Comparison of ENCODE assay signal across 17 cellular contexts in the genomic region with DNA sequence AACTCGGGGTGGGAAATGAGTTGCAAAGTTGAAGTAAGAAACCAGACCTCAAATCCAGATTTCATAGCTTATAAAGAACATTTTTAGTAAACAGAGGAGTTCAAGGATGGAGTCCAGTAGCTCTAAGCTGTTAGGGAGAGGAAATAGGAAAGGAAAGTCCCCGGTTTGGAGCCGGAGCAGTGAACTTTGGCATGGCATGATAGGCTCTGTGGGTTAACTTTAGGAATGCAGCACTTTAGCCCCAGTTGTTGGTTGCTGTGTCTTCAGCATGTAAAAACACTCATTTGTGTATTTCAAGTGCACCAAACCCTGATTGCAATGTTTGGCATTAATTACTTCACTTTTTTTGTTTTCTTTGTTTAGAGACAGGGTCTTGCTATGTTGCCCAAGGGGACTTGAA. TPM values are rescaled to one million over a fixed set of nuclear protein-coding genes. Genes with fewer than 3 reads are reported as not detected.
DNase-seq lines count a peak whose midpoint lies in the region; ATAC-seq, FAIRE-seq and TF ChIP-seq lines count a peak whose summit lies in the region.
"Had no signal": no experiment of that assay in that cellular context is flagged by ENCODE, and none has a peak within 500 bp of the region (broad histone marks: within the 10 kb centered on the region; RNA-seq: fewer than 3 reads in every experiment).

No MANE protein-coding gene starts in this region.

- H3K36me3 Mint-ChIP-seq in T-helper 17 cell (ENCODE audit: low read depth): peaks cover 7% of the 10 kb centered on the region

- peak; percentile 23 for FAIRE-seq in K562 (lab: Jason Lieb, UNC)
- FAIRE-seq: GM12878, GM19239, H1 had no signal

- intact Hi-C loops in K562 (cut with micrococcal nuclease) (no loop called here), ovary (cut with DNase I) (no loop called here)

- TF ChIP-seq RAD21 in K562 (CRISPR knock-in tag; conservative IDR thresholded peaks at IDR 0.05 in 1 of 2, IDR thresholded peaks at IDR 0.05 in 1 of 2): no peak
- no peak for TF ChIP-seq RAD21 in liver (IDR thresholded peaks at IDR 0.05)

- no peak overlapping the region for H3K4me2 ChIP-seq in K562 (ENCODE audit: insufficient read depth, low read length)

- no peak for TF ChIP-seq POLR2A in K562 (conservative IDR thresholded peaks at IDR 0.05)
- TF ChIP-seq POLR2A in ovary (IDR thresholded peaks at IDR 0.05): no peak

- no peak for ATAC-seq in T-helper 17 cell
- ATAC-seq in K562: no peak
- ATAC-seq: CD8-positive, alpha-beta T cell; GM12878 had no signal

- H3K79me2 ChIP-seq in K562 (ENCODE audit: control insufficient read depth, insufficient read depth, low read length): no peaks in the 10 kb centered on the region

- BruUV-seq in K562 (replicated peaks; lab: Mats Ljungman, UMichigan): no TSS peak

- no peak for TF ChIP-seq EP300 in K562 (IDR thresholded peaks at IDR 0.05; ENCODE audit: low read length)
- no peak for TF ChIP-seq EP300 in ovary (IDR thresholded peaks at IDR 0.05)

- H3K27ac ChIP-seq in K562 (ENCODE audit: extremely low read depth, low read depth, low read length): no peak overlapping the region
- H3K27ac ChIP-seq in liver (ENCODE audit: low read depth in 1 of 2, low read length in 2 of 2): no peak overlapping the region
- peak overlapping the region; percentile 21 to 62 for H3K27ac ChIP-seq in ovary
- H3K27ac ChIP-seq: BLaER1 treated with 17β-estradiol and CSF1 and Interleukin-3, amounts not matched to agents 10 nM and 100 nM had no signal

- no peaks in the 10 kb centered on the region for H4K20me1 ChIP-seq in K562 (replicated peaks; ENCODE audit: control insufficient read depth, insufficient read depth, low read length)
- H4K20me1 ChIP-seq: BLaER1 treated with 17β-estradiol and CSF1 and Interleukin-3, amounts not matched to agents 10 nM and 100 nM had no signal

- peaks cover 40% of the 10 kb centered on the region for H3K4me1 Mint-ChIP-seq in T-helper 17 cell
- H3K4me1 Mint-ChIP-seq: H9 had no signal

- in situ Hi-C loops in K562 (cut with MboI): no loop called here

- no peak overlapping the region for H2AFZ ChIP-seq in K562 (ENCODE audit: low read depth, low read length)

- H3K9me1 ChIP-seq in K562 (ENCODE audit: control insufficient read depth, insufficient read depth, low read length): no peaks in the 10 kb centered on the region

- no peak overlapping the region for H3K4me3 ChIP-seq in K562
- no peak overlapping the region for H3K4me3 ChIP-seq in liver (ENCODE audit: low read depth in 1 of 3, low read length in 3 of 3)
- H3K4me3 ChIP-seq in ovary: no peak overlapping the region
- H3K4me3 ChIP-seq: BLaER1 treated with 17β-estradiol and CSF1 and Interleukin-3, amounts not matched to agents 10 nM and 100 nM; GM12878 had no signal

- CTCF ChIA-PET in K562 (lab: Yijun Ruan, JAX; ENCODE audit: low intra/inter-chr PET ratio): no interaction called here

- TF ChIP-seq CTCF in K562 (IDR thresholded peaks at IDR 0.05 in 2 of 3, conservative IDR thresholded peaks at IDR 0.05 in 1 of 3; ENCODE audit: insufficient read depth in 2 of 3, low read depth in 1 of 3, low read length in 3 of 3): no peak
- TF ChIP-seq CTCF in liver (IDR thresholded peaks at IDR 0.05; ENCODE audit: low read depth, low read length, missing input control): no peak
- TF ChIP-seq CTCF in ovary (IDR thresholded peaks at IDR 0.05): no peak

- POLR2A ChIA-PET in K562 (lab: Yijun Ruan, JAX): interaction anchor here (1.6 to 1.8 kb wide), 2 partner anchors 9 to 11 kb away, joined by 6 to 7 read pairs; a partner anchor contains a TSS

- H3K36me3 ChIP-seq in K562 (ENCODE audit: control insufficient read depth, insufficient read depth, low read length) (no peaks in the 10 kb centered on the region), liver (ENCODE audit: control insufficient read depth in 4 of 4, insufficient read depth in 3 of 4, low read depth in 1 of 4, low read length in 3 of 4) (no peaks in the 10 kb centered on the region), ovary (no peaks in the 10 kb centered on the region)
- H3K36me3 ChIP-seq: BLaER1 treated with 17β-estradiol and CSF1 and Interleukin-3, amounts not matched to agents 10 nM and 100 nM had no signal

- no peak overlapping the region for H3K9ac ChIP-seq in K562 (ENCODE audit: insufficient read depth in 1 of 2, low read depth in 2 of 2, low read length in 2 of 2)
- H3K9ac ChIP-seq in liver (ENCODE audit: low read depth in 1 of 2, low read length in 2 of 2): no peak overlapping the region
- H3K9ac ChIP-seq: BLaER1 treated with 17β-estradiol and CSF1 and Interleukin-3, amounts not matched to agents 10 nM and 100 nM had no signal

- no peaks in the 10 kb centered on the region for H3K27me3 Mint-ChIP-seq in T-helper 17 cell
- H3K27me3 Mint-ChIP-seq: B cell had no signal

- H3K9me3 ChIP-seq in T-helper 17 cell (ENCODE audit: control insufficient read depth, low read length, poor library complexity, severe bottlenecking) (no peaks in the 10 kb centered on the region), K562 (replicated peaks; ENCODE audit: control insufficient read depth, insufficient read depth, low read depth, low read length) (no peaks in the 10 kb centered on the region), liver (ENCODE audit: control insufficient read depth in 4 of 4, low read length in 3 of 4) (no peaks in the 10 kb centered on the region), ovary (no peaks in the 10 kb centered on the region)
- H3K9me3 ChIP-seq: BLaER1 treated with 17β-estradiol and CSF1 and Interleukin-3, amounts not matched to agents 10 nM and 100 nM had no signal

- 32% methylated on average over 3 of the region's 3 CpGs for WGBS in K562 (ENCODE audit: insufficient coverage, low coverage, missing lambda C conversion rate)
- 31% methylated on average over 3 of the region's 3 CpGs for WGBS in liver
- WGBS in ovary, 3 donors: 8 to 25% (median 9%) methylated on average over 3 of the region's 3 CpGs

- H3K4me1 ChIP-seq in K562 (replicated peaks in 1 of 2; ENCODE audit: control insufficient read depth in 2 of 2, insufficient read depth in 2 of 2, low read length in 2 of 2): peaks cover 0 to 3% of the 10 kb centered on the region in 2 experiments; a peak in 2 of 5 replicates
- peaks cover 0 to 7% (median 3%) of the 10 kb centered on the region in 4 donors for H3K4me1 ChIP-seq in liver (ENCODE audit: control insufficient read depth in 4 of 4, insufficient read depth in 4 of 4, low read length in 3 of 4)
- H3K4me1 ChIP-seq in ovary (ENCODE audit: insufficient read depth): peaks cover 9% of the 10 kb centered on the region

- DNase-seq in T-helper 17 cell: no peak
- no peak for DNase-seq in K562 (ENCODE audit: extremely low read depth in 1 of 4, low spot score in 3 of 4)
- no peak for DNase-seq in ovary
- DNase-seq in stimulated activated CD4-positive, alpha-beta T cell treated with anti-CD3 and anti-CD28 coated beads, Interleukin-2, amount 100 ng/mL, for 24 hours: no peak
- no peak for DNase-seq in NCI-H774 (lab: John Stamatoyannopoulos, UW)
- no peak for DNase-seq in NCI-H2081 treated with DMSO at 0.1 percent for 48 hours (lab: John Stamatoyannopoulos, UW)
- DNase-seq: Calu3; CD8-positive, alpha-beta T cell; DND-41; EL; H9 had no signal

- no peak overlapping the region for H3K4me3 Mint-ChIP-seq in T-helper 17 cell
- H3K4me3 Mint-ChIP-seq: B cell; CD8-positive, alpha-beta T cell; H9 had no signal

- H3K27ac Mint-ChIP-seq in T-helper 17 cell: peak overlapping the region; percentile 78
- H3K27ac Mint-ChIP-seq: B cell; CD8-positive, alpha-beta T cell; H9 had no signal

- no peaks in the 10 kb centered on the region for H3K27me3 ChIP-seq in K562 (ENCODE audit: control insufficient read depth in 2 of 2, insufficient read depth in 2 of 2, low read length in 2 of 2)
- no peaks in the 10 kb centered on the region for H3K27me3 ChIP-seq in liver (ENCODE audit: control insufficient read depth in 4 of 4, insufficient read depth in 4 of 4, low read length in 3 of 4)
- no peaks in the 10 kb centered on the region for H3K27me3 ChIP-seq in ovary
- H3K27me3 ChIP-seq: BLaER1 treated with 17β-estradiol and CSF1 and Interleukin-3, amounts not matched to agents 10 nM and 100 nM had no signal

RNA-seq across cellular contexts. Expression of a gene that starts 8.6 kb away (rescaled TPM):
- total RNA-seq in T-helper 17 cell: 100 to 1,000 TPM; 388 to 426 TPM
- 3.1 and 4.7 TPM in 2 replicates for total RNA-seq in K562 (2011; cell fraction: chromatin; rRNA removed; ENCODE audit: low replicate concordance)
- 5.1 and 6.2 TPM in 2 replicates for total RNA-seq in K562 (2011; cell fraction: nucleolus; rRNA removed)
- total RNA-seq in K562 (2011; cell fraction: nucleoplasm; rRNA removed): 5.6 and 6.2 TPM in 2 replicates
- 0.77 and 1.0 TPM in 2 replicates for total RNA-seq in K562 (2014; rRNA removed)
- total RNA-seq in K562 (2014; rRNA removed; fragmentation: Illumina TruSeq; extraction: Trizol): 0.67 and 0.76 TPM in 2 replicates
- total RNA-seq in K562 (2015; rRNA removed; fragmentation: Illumina TruSeq; extraction: Trizol): 0.68 and 0.87 TPM in 2 replicates
- 1.3 TPM in 2 replicates for total RNA-seq in K562 (2021)
- polyA plus RNA-seq in K562 (2011; rRNA removed): 0.71 and 2.3 TPM in 2 replicates
- polyA plus RNA-seq in K562 (2011; cell fraction: cytosol; rRNA removed): 0.73 and 2.3 TPM in 2 replicates
- polyA plus RNA-seq in K562 (2011; cell fraction: nucleus; rRNA removed): 1.7 and 2.8 TPM in 2 replicates
- 1.0 and 2.6 TPM in 2 replicates for polyA plus RNA-seq in K562 (2012)
- polyA plus RNA-seq in K562 (2014; fragmentation: Illumina TruSeq; extraction: Trizol): 0.83 and 1.1 TPM in 2 replicates
- under 1 TPM; 0.11 to 0.18 TPM for polyA plus RNA-seq in K562 (2014; fragmentation: Nextera tagmentation; extraction: Ambion mirVana)
- polyA plus RNA-seq in K562 (2014; rRNA removed): 0.88 and 1.2 TPM in 2 replicates
- 1.1 and 2.5 TPM in 2 replicates for polyA minus RNA-seq in K562 (2011; rRNA and poly(A)+ RNA removed)
- 2.5 TPM in 1 of 2 replicates, not detected in the other for polyA minus RNA-seq in K562 (2011; cell fraction: cytosol; rRNA and poly(A)+ RNA removed)
- 1.2 and 3.6 TPM in 2 replicates for polyA minus RNA-seq in K562 (2011; cell fraction: nucleus; rRNA and poly(A)+ RNA removed)
- 1 to 10 TPM; 7.3 to 7.8 TPM for total RNA-seq in liver
- 1 to 10 TPM; 3.1 to 4.7 TPM for polyA plus RNA-seq in liver
- total RNA-seq in ovary: 10 to 100 TPM; 10.8 to 34.2 (median 18.7) TPM
- 10 to 100 TPM; 26.5 to 48.9 TPM for polyA plus RNA-seq in ovary

RNA-seq across cellular contexts. Expression of a gene that starts 45.2 kb away (rescaled TPM):
- total RNA-seq in T-helper 17 cell: 10 to 100 TPM; 35.0 to 38.9 TPM
- 3.8 and 10.3 TPM in 2 replicates for total RNA-seq in K562 (2011; cell fraction: chromatin; rRNA removed; ENCODE audit: low replicate concordance)
- total RNA-seq in K562 (2011; cell fraction: nucleolus; rRNA removed): 8.0 and 9.5 TPM in 2 replicates
- 5.1 and 5.5 TPM in 2 replicates for total RNA-seq in K562 (2011; cell fraction: nucleoplasm; rRNA removed)
- 5.3 and 6.8 TPM in 2 replicates for total RNA-seq in K562 (2014; rRNA removed)
- 2.7 and 3.5 TPM in 2 replicates for total RNA-seq in K562 (2014; rRNA removed; fragmentation: Illumina TruSeq; extraction: Trizol)
- 4.2 and 4.8 TPM in 2 replicates for total RNA-seq in K562 (2015; rRNA removed; fragmentation: Illumina TruSeq; extraction: Trizol)
- total RNA-seq in K562 (2021): 7.8 and 8.9 TPM in 2 replicates
- polyA plus RNA-seq in K562 (2011; rRNA removed): 3.1 and 5.0 TPM in 2 replicates
- 4.7 and 5.2 TPM in 2 replicates for polyA plus RNA-seq in K562 (2011; cell fraction: cytosol; rRNA removed)
- 8.7 and 9.7 TPM in 2 replicates for polyA plus RNA-seq in K562 (2011; cell fraction: nucleus; rRNA removed)
- 7.9 and 8.1 TPM in 2 replicates for polyA plus RNA-seq in K562 (2012)
- polyA plus RNA-seq in K562 (2014; fragmentation: Illumina TruSeq; extraction: Trizol): 5.4 and 5.8 TPM in 2 replicates
- under 1 TPM; 0.63 to 0.70 TPM for polyA plus RNA-seq in K562 (2014; fragmentation: Nextera tagmentation; extraction: Ambion mirVana)
- 4.9 and 6.3 TPM in 2 replicates for polyA plus RNA-seq in K562 (2014; rRNA removed)
- 4.1 and 5.3 TPM in 2 replicates for polyA minus RNA-seq in K562 (2011; rRNA and poly(A)+ RNA removed)
- 5.9 and 7.4 TPM in 2 replicates for polyA minus RNA-seq in K562 (2011; cell fraction: cytosol; rRNA and poly(A)+ RNA removed)
- 6.7 and 9.0 TPM in 2 replicates for polyA minus RNA-seq in K562 (2011; cell fraction: nucleus; rRNA and poly(A)+ RNA removed)
- total RNA-seq in liver: 10 to 100 TPM; 11.0 to 13.5 TPM
- 1 to 10 TPM; 3.8 to 9.3 TPM for polyA plus RNA-seq in liver
- 10 to 100 TPM; 26.3 to 44.5 (median 39.3) TPM for total RNA-seq in ovary
- polyA plus RNA-seq in ovary: 10 to 100 TPM; 26.8 to 29.7 TPM

Comparison
In these comparisons a context has a peak if more than half of its experiments do, and no peak if none do; other contexts are left out.
1. H3K27ac ChIP-seq: peak in ovary (2 of 2); none in K562 (single experiment) and liver (0 of 2).
2. RNA of a gene that starts 8.6 kb away (total RNA-seq): 388 to 426 TPM in T-helper 17 cell; 10.8 to 34.2 TPM in ovary, 7.3 to 7.8 TPM in liver and 0.67 to 6.2 TPM in K562; every median in the first group is over 10 times any median in the second.